ENCODE assay signal across 15 cellular contexts in the genomic region with DNA sequence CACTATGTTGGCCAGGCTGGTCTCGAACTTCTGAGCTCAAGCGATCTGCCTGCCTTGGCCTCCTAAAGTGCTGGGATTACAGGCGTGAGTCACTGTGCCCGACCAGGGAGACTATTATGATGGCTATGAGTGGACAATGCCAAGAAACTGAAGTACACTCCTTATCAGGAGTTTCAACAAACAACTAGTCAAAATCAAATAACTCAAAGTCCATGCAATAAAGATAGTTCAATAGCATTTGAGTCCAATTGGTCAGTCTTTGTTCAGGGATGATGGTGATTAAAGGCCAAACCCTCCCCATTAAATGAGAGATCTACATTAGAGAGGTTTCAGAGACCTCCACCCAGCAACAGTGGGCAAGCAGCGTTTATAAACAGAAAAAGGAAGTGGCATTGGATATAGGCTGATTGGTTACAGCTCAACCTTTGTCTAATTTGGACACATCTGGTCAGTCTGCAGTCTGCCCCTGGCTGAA. TPM values are rescaled to one million over a fixed set of nuclear protein-coding genes. Genes with fewer than 3 reads are reported as not detected.
"Had no signal": no experiment of that assay in that cellular context is flagged by ENCODE, and none has a peak within 500 bp of the region (broad histone marks: within the 10 kb centered on the region; RNA-seq: fewer than 3 reads in every experiment).

No MANE protein-coding gene starts in this region.

- H3K27me3 ChIP-seq: esophagus squamous epithelium, foreskin keratinocyte, left lung, right atrium auricular region had no signal

- FAIRE-seq: bronchial epithelial cell, endometrium, islet of Langerhans had no signal

- H3K27ac ChIP-seq: esophagus squamous epithelium, foreskin keratinocyte, left lung, right atrium auricular region had no signal

- H3K9me3 ChIP-seq: esophagus squamous epithelium, left lung, right atrium auricular region had no signal

- H3K4me1 ChIP-seq: esophagus squamous epithelium, foreskin keratinocyte, left lung, right atrium auricular region had no signal

- DNase-seq: activated CD4-positive, alpha-beta memory T cell treated with anti-CD3 and anti-CD28 coated beads, Interleukin-2, amount 10 ng/mL, durations not matched to agents 7 days and 5 days; activated naive CD8-positive, alpha-beta T cell treated with anti-CD3 and anti-CD28 coated beads, Interleukin-2, amount 10 ng/mL, durations not matched to agents 7 days and 5 days; activated T-cell treated with anti-CD3 and anti-CD28 coated beads, Interleukin-2, amount 50 U/mL, for 72 hours; anterior cingulate cortex; esophagus squamous epithelium; foreskin keratinocyte; left lung; mesendoderm had no signal

- H3K4me3 ChIP-seq: esophagus squamous epithelium, left lung, right atrium auricular region, smooth muscle cell had no signal

- H3K4me2 ChIP-seq: smooth muscle cell had no signal

- H3K36me3 ChIP-seq: esophagus squamous epithelium, left lung, right atrium auricular region had no signal

- ATAC-seq: activated T-cell treated with anti-CD3 and anti-CD28 coated beads, Interleukin-2, amount 50 U/mL, for 72 hours; foreskin keratinocyte; left lung; stimulated activated memory B cell treated with anti-CD40 and anti-IgM and Interleukin-4, amounts not matched to agents 10 μg/mL and 1 μg/mL and 100 μg/mL, for 72 hours had no signal

RNA-seq across cellular contexts. Expression of a gene that starts 8.0 kb away (rescaled TPM):
- total RNA-seq: activated naive CD8-positive, alpha-beta T cell treated with anti-CD3 and anti-CD28 coated beads, Interleukin-2, amount 10 ng/mL, durations not matched to agents 7 days and 5 days; bronchial epithelial cell; smooth muscle cell had no signal
- polyA plus RNA-seq: foreskin keratinocyte, smooth muscle cell had no signal

RNA-seq across cellular contexts. Expression of a gene that starts 32.6 kb away (rescaled TPM):
- total RNA-seq: activated CD4-positive, alpha-beta memory T cell treated with anti-CD3 and anti-CD28 coated beads, Interleukin-2, amount 10 ng/mL, durations not matched to agents 7 days and 5 days; subcutaneous adipose tissue had no signal
